Comparison of ENCODE assay signal across 9 cellular contexts in genomic region chr5:156815988-156816599, GRCh38. TPM values are rescaled to one million over a fixed set of nuclear protein-coding genes. Genes with fewer than 3 reads are reported as not detected.
DNase-seq lines count a peak whose midpoint lies in the region; ATAC-seq and TF ChIP-seq lines count a peak whose summit lies in the region.
"Had no signal": no experiment of that assay in that cellular context is flagged by ENCODE, and none has a peak within 500 bp of the region (broad histone marks: within the 10 kb centered on the region; RNA-seq: fewer than 3 reads in every experiment).

No MANE protein-coding gene starts in this region.

- no peaks in the 10 kb centered on the region; the same call in 1 of the 2 replicates for H3K4me1 ChIP-seq in IMR-90 (ENCODE audit: control insufficient read depth, insufficient read depth, low read length)
- no peaks in the 10 kb centered on the region for H3K4me1 ChIP-seq in hepatocyte (ENCODE audit: insufficient read depth)
- H3K4me1 ChIP-seq in tibial artery, result no peaks in the 10 kb centered on the region
- H3K4me1 ChIP-seq: BLaER1 had no signal

- H4K20me1 ChIP-seq in IMR-90 (ENCODE audit: insufficient read depth, low read length), result no peaks in the 10 kb centered on the region
- H4K20me1 ChIP-seq in hepatocyte (ENCODE audit: insufficient read depth, poor library complexity, severe bottlenecking), result no peaks in the 10 kb centered on the region
- H4K20me1 ChIP-seq: BLaER1 had no signal

- in situ Hi-C loops in IMR-90 (cut with MboI; ENCODE audit: low sequenced_read_pairs), result no loop called here

- no peak overlapping the region for H3K18ac ChIP-seq in IMR-90 (ENCODE audit: low read depth, low read length)

- H3K23ac ChIP-seq in IMR-90 (ENCODE audit: low read depth, low read length), result no peak overlapping the region

- peak; percentile 14 for DNase-seq in NCI-H1092 treated with DMSO at 0.1 percent for 48 hours (lab: John Stamatoyannopoulos, UW)
- no peak for DNase-seq in NCI-H1092 (lab: John Stamatoyannopoulos, UW)
- DNase-seq in GM19238 (ENCODE audit: insufficient read length, low spot score), result peak; percentile 23
- DNase-seq in IMR-90, result peak; percentile 42
- no peak for DNase-seq in activated B cell treated with CpG ODN at 0.5 μM for 24 hours
- peak; percentile 61 for DNase-seq in hepatocyte (ENCODE audit: low spot score)
- DNase-seq in tibial artery, result no peak
- DNase-seq in coronary artery (ENCODE audit: low spot score), result no peak

- no peak overlapping the region for H2AFZ ChIP-seq in IMR-90 (replicated peaks; ENCODE audit: low read length, poor library complexity)
- no peak overlapping the region for H2AFZ ChIP-seq in hepatocyte

- no peaks in the 10 kb centered on the region for H3K9me2 ChIP-seq in hepatocyte (replicated peaks; ENCODE audit: insufficient read depth)

- H3K27ac ChIP-seq in IMR-90 (ENCODE audit: insufficient read depth, low read length) (no peak overlapping the region), hepatocyte (no peak overlapping the region), tibial artery (no peak overlapping the region), coronary artery (no peak overlapping the region)
- H3K27ac ChIP-seq: BLaER1 had no signal

- H3K36me3 ChIP-seq in IMR-90 (ENCODE audit: control insufficient read depth, insufficient read depth, low read length), result no peaks in the 10 kb centered on the region
- H3K36me3 ChIP-seq in hepatocyte (replicated peaks; ENCODE audit: insufficient read depth, low read depth), result no peaks in the 10 kb centered on the region
- H3K36me3 ChIP-seq in tibial artery, result no peaks in the 10 kb centered on the region
- H3K36me3 ChIP-seq: BLaER1 had no signal

- TF ChIP-seq POLR2A in IMR-90 (IDR thresholded peaks at IDR 0.05; ENCODE audit: low read depth, low read length), result no peak

- H3K4me3 ChIP-seq in IMR-90 (ENCODE audit: insufficient read depth, low read depth, low read length), result no peak overlapping the region
- no peak overlapping the region for H3K4me3 ChIP-seq in hepatocyte
- H3K4me3 ChIP-seq in tibial artery, result no peak overlapping the region
- H3K4me3 ChIP-seq in coronary artery, result no peak overlapping the region
- H3K4me3 ChIP-seq: BLaER1 had no signal

- no peak overlapping the region; the same call in 1 of the 2 replicates for H2AK5ac ChIP-seq in IMR-90 (ENCODE audit: low read depth, low read length)

- H3K36me3 Mint-ChIP-seq in activated B cell treated with CpG ODN at 0.5 μM for 24 hours (ENCODE audit: low read depth), result no peaks in the 10 kb centered on the region

- no peak overlapping the region for H2BK120ac ChIP-seq in IMR-90 (ENCODE audit: low read depth, low read length)

- POLR2A ChIA-PET in IMR-90 (lab: Charles Lee; ENCODE audit: unreplicated experiment) (no interaction called here), activated B cell treated with CpG ODN at 0.5 μM for 24 hours (lab: Charles Lee) (no interaction called here)

- intact Hi-C loops in IMR-90 (cut with micrococcal nuclease), result loop anchor here (1.0 to 10.0 kb wide), 7 partner anchors 341 to 984 kb away; partner anchors contain the start of gene SGCD
- intact Hi-C loops in activated B cell treated with CpG ODN at 0.5 μM for 24 hours (cut with micrococcal nuclease), result loop anchor here (2.0 to 5.0 kb wide), 3 partner anchors 316 to 1674 kb away; no protein-coding TSS in a partner anchor
- intact Hi-C loops in tibial artery (cut with DNase I; ENCODE audit: low total_unique reads), result no loop called here

- H3K27me3 Mint-ChIP-seq in activated B cell treated with CpG ODN at 0.5 μM for 24 hours, result peaks cover 3% of the 10 kb centered on the region

- no peak overlapping the region for H3K56ac ChIP-seq in IMR-90 (ENCODE audit: extremely low read depth, insufficient read depth, low read length)

- H4K5ac ChIP-seq in IMR-90 (ENCODE audit: low read depth, low read length), result no peak overlapping the region

- H2BK20ac ChIP-seq in IMR-90 (ENCODE audit: low read depth, low read length), result no peak overlapping the region

- H3K9me1 ChIP-seq in IMR-90 (ENCODE audit: insufficient read depth, low read length), result no peaks in the 10 kb centered on the region

- no peak overlapping the region for H2BK5ac ChIP-seq in IMR-90 (ENCODE audit: low read depth, low read length, poor library complexity, severe bottlenecking)

- H3K9me3 ChIP-seq in IMR-90 (ENCODE audit: control insufficient read depth, insufficient read depth, low read length) (no peaks in the 10 kb centered on the region), hepatocyte (ENCODE audit: low read depth) (no peaks in the 10 kb centered on the region), tibial artery (no peaks in the 10 kb centered on the region)

- H3K14ac ChIP-seq in IMR-90 (replicated peaks; ENCODE audit: low read depth, low read length), result no peak overlapping the region

- H3K4me2 ChIP-seq in IMR-90 (ENCODE audit: low read depth, low read length), result no peak overlapping the region
- no peak overlapping the region for H3K4me2 ChIP-seq in hepatocyte
- H3K4me2 ChIP-seq: BLaER1 had no signal

- TF ChIP-seq CTCF in IMR-90 (conservative IDR thresholded peaks at IDR 0.05; ENCODE audit: low read depth, low read length) (peak; percentile 65), activated B cell treated with CpG ODN at 0.5 μM for 24 hours (IDR thresholded peaks at IDR 0.05) (peak; percentile 13), hepatocyte (IDR thresholded peaks at IDR 0.05; ENCODE audit: poor library complexity) (peak; percentile 62), tibial artery (IDR thresholded peaks at IDR 0.05) (peak; percentile 39 to 44), coronary artery (IDR thresholded peaks at IDR 0.05) (no peak)

- BruUV-seq in IMR-90 (replicated peaks; lab: Mats Ljungman, UMichigan), result no TSS peak

- no peak overlapping the region for H3K4ac ChIP-seq in IMR-90 (ENCODE audit: low read depth, low read length)

- peaks cover under 1% of the 10 kb centered on the region for H3K9me3 Mint-ChIP-seq in activated B cell treated with CpG ODN at 0.5 μM for 24 hours

- dilution Hi-C loops in IMR-90 (cut with HindIII; ENCODE audit: low sequenced_read_pairs, unreplicated experiment), result no loop called here

- ATAC-seq in IMR-90 (ENCODE audit: low read depth) (peak; percentile 86), activated B cell treated with CpG ODN at 0.5 μM for 24 hours (ENCODE audit: low read depth) (no peak)

- H3K27ac Mint-ChIP-seq in activated B cell treated with CpG ODN at 0.5 μM for 24 hours, result no peak overlapping the region

- H4K8ac ChIP-seq in IMR-90 (ENCODE audit: low read depth in 2 of 2, low read length in 2 of 2), result no peak overlapping the region

- H3K9ac ChIP-seq in IMR-90 (ENCODE audit: low read depth, low read length), result no peak overlapping the region
- H3K9ac ChIP-seq: BLaER1 had no signal

- no peak overlapping the region for H3K4me3 Mint-ChIP-seq in activated B cell treated with CpG ODN at 0.5 μM for 24 hours

- no peak overlapping the region for H2BK15ac ChIP-seq in IMR-90 (ENCODE audit: low read depth, low read length)

- no peaks in the 10 kb centered on the region for H3K79me2 ChIP-seq in hepatocyte

- H4K91ac ChIP-seq in IMR-90 (ENCODE audit: insufficient read depth, low read depth, low read length), result no peak overlapping the region

- H2AK9ac ChIP-seq in IMR-90 (replicated peaks; ENCODE audit: low read depth, low read length, poor library complexity), result no peak overlapping the region

- TF ChIP-seq RAD21 in IMR-90 (IDR thresholded peaks at IDR 0.05; ENCODE audit: low read length), result peak; percentile 80

- no peaks in the 10 kb centered on the region for H3K4me1 Mint-ChIP-seq in activated B cell treated with CpG ODN at 0.5 μM for 24 hours

- WGBS in IMR-90 (ENCODE audit: extremely low coverage in 2 of 2, insufficient read length in 1 of 2), 2 experiments, result 80% methylated on average over 4 of the region's 6 CpGs; no CpG with 5 or more reads in 1 of the 2 experiments
- 54% methylated on average over 6 of the region's 6 CpGs for WGBS in hepatocyte (ENCODE audit: low lambda C conversion rate, missing lambda C conversion rate)

- CTCF ChIA-PET in IMR-90 (lab: Yijun Ruan, JAX), result interaction anchor here (0.5 to 1.6 kb wide), 5 partner anchors 46 to 1502 kb away, joined by 3 to 9 read pairs (median 4); no protein-coding TSS in a partner anchor
- CTCF ChIA-PET in activated B cell treated with CpG ODN at 0.5 μM for 24 hours (lab: Charles Lee), result interaction anchor here (0.8 kb wide), 1 partner anchor 330 kb away, joined by 3 read pairs; no protein-coding TSS in a partner anchor

- no peaks in the 10 kb centered on the region for H3K79me1 ChIP-seq in IMR-90 (ENCODE audit: low read depth in 1 of 2, low read length in 2 of 2)

- H3K27me3 ChIP-seq in IMR-90 (ENCODE audit: control insufficient read depth, insufficient read depth, low read length) (no peaks in the 10 kb centered on the region), hepatocyte (no peaks in the 10 kb centered on the region), tibial artery (no peaks in the 10 kb centered on the region)
- H3K27me3 ChIP-seq: BLaER1 had no signal

TF ChIP-seq in IMR-90, 13 proteins besides CTCF, POLR2A, EP300 and RAD21 (continues in another document):
- TF ChIP-seq CHD1 (IDR thresholded peaks at IDR 0.05; ENCODE audit: low read depth, low read length) (no peak), SMC3 (IDR thresholded peaks at IDR 0.05; ENCODE audit: low read depth, low read length) (peak; percentile 77), ELK1 (IDR thresholded peaks at IDR 0.05; ENCODE audit: borderline replicate concordance, low read depth, low read length) (no peak), MAFK (IDR thresholded peaks at IDR 0.05; ENCODE audit: low read depth, low read length) (no peak), USF2 (IDR thresholded peaks at IDR 0.05; ENCODE audit: low read depth, low read length) (no peak)

RNA-seq across cellular contexts. Expression of gene PPP1R2B, which starts 34.0 kb away (rescaled TPM):
- total RNA-seq in IMR-90 (2012; rRNA removed) (not detected in 2 replicates), activated B cell treated with CpG ODN at 0.5 μM for 24 hours (0.39 and 0.42 TPM in 2 replicates), hepatocyte (not detected in 2 replicates)
- polyA plus RNA-seq in IMR-90 (2012; rRNA removed) (0.04 TPM in 1 of 2 replicates, not detected in the other), hepatocyte (not detected in 2 replicates)
- polyA plus RNA-seq in IMR-90 (2012; cell fraction: cytosol; rRNA removed), result not detected in 2 replicates
- not detected in 2 replicates for polyA plus RNA-seq in IMR-90 (2012; cell fraction: nucleus; rRNA removed; ENCODE audit: low replicate concordance)

Comparison
In these comparisons a context has a peak if more than half of its experiments do, and no peak if none do; other contexts are left out.
1. DNase-seq: peak in NCI-H1092 treated with DMSO at 0.1 percent for 48 hours (single experiment), GM19238 (single experiment), IMR-90 (single experiment) and hepatocyte (single experiment); none in NCI-H1092 (single experiment), activated B cell treated with CpG ODN at 0.5 μM for 24 hours (single experiment), tibial artery (0 of 2) and coronary artery (single experiment).